11 cellular contexts compared by ENCODE assay signal in the genomic region with DNA sequence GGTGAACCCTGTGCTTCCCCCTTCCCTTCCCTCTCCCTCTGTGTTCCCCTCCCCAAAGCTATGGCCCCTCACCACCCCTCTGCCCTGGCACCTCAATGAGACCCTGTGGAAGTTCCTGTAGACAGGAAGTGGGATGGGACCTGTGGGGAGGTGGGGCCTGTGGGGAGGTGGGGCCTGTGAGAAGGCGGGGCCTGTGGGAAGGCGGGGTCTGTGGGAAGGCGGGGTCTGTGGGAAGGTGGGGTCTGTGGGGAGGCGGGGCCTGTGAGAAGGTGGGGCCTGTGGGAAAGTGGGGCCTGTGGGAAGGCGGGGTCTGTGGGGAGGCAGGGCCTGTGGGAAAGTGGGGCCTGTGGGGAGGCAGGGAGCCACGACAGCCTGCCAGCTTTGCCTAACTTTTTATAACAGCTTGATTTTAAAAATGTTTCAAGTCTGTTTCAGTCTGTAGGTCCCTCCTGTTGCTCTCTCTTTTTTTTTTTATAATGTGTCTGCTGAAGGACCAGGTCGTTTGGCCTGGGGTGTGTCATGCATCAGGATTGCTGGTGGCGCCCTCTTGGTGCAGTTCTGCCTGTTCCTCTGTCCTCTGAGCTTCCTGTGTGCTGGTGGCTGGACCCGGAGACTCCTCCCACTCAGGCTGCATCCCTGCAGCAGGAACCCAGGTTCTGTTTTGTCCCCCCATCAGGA.
DNase-seq lines count a peak whose midpoint lies in the region; ATAC-seq and TF ChIP-seq lines count a peak whose summit lies in the region.
"Had no signal": no experiment of that assay in that cellular context is flagged by ENCODE, and none has a peak within 500 bp of the region (broad histone marks: within the 10 kb centered on the region; RNA-seq: fewer than 3 reads in every experiment).

No MANE protein-coding gene starts in this region.

- H3K36me3 Mint-ChIP-seq in activated CD4-positive, alpha-beta T cell treated with anti-CD3 and anti-CD28 coated beads, Interleukin-2, amount 10 ng/mL, durations not matched to agents 7 days and 5 days (ENCODE audit: low read depth), result no peaks in the 10 kb centered on the region
- H3K36me3 Mint-ChIP-seq in natural killer cell, result no peaks in the 10 kb centered on the region

- no peak overlapping the region for H3K27ac Mint-ChIP-seq in activated CD4-positive, alpha-beta T cell treated with anti-CD3 and anti-CD28 coated beads, Interleukin-2, amount 10 ng/mL, durations not matched to agents 7 days and 5 days
- no peak overlapping the region for H3K27ac Mint-ChIP-seq in natural killer cell
- H3K27ac Mint-ChIP-seq: T-helper 1 cell treated with Interleukin-12 subunit alpha and Interleukin-12 subunit beta and Interleukin-4 antibody, amounts not matched to agents 30 μg/mL and 1 μg/mL, for 36 hours had no signal

- TF ChIP-seq CTCF in WERI-Rb-1 (IDR thresholded peaks at IDR 0.05; ENCODE audit: low read depth, low read length) (peak; percentile 58), natural killer cell (IDR thresholded peaks at IDR 0.05) (no peak), foreskin fibroblast (IDR thresholded peaks at IDR 0.05; ENCODE audit: low read depth, low read length) (no peak)

- H3K4me3 ChIP-seq in WERI-Rb-1 (ENCODE audit: low read depth, low read length), result no peak overlapping the region
- H3K4me3 ChIP-seq in foreskin fibroblast (ENCODE audit: low read depth in 1 of 2, low read length in 2 of 2), result no peak overlapping the region

- H3K27me3 ChIP-seq in WERI-Rb-1 (ENCODE audit: insufficient read depth, low read depth, severe bottlenecking), result no peaks in the 10 kb centered on the region

- H3K4me3 Mint-ChIP-seq in activated CD4-positive, alpha-beta T cell treated with anti-CD3 and anti-CD28 coated beads, Interleukin-2, amount 10 ng/mL, durations not matched to agents 7 days and 5 days, result no peak overlapping the region
- H3K4me3 Mint-ChIP-seq in natural killer cell, result no peak overlapping the region
- H3K4me3 Mint-ChIP-seq: T-helper 1 cell treated with Interleukin-12 subunit alpha and Interleukin-12 subunit beta and Interleukin-4 antibody, amounts not matched to agents 30 μg/mL and 1 μg/mL, for 36 hours had no signal

- no peaks in the 10 kb centered on the region for H3K36me3 ChIP-seq in WERI-Rb-1

- CTCF ChIA-PET in activated CD4-positive, alpha-beta T cell treated with anti-CD3 and anti-CD28 coated beads, Interleukin-2, amount 10 ng/mL, durations not matched to agents 7 days and 5 days (lab: Charles Lee), result interaction anchor here (0.6 to 1.1 kb wide), 3 partner anchors 15 to 245 kb away, joined by 3 read pairs; no protein-coding TSS in a partner anchor

- peaks cover 15% of the 10 kb centered on the region for H3K27me3 Mint-ChIP-seq in activated CD4-positive, alpha-beta T cell treated with anti-CD3 and anti-CD28 coated beads, Interleukin-2, amount 10 ng/mL, durations not matched to agents 7 days and 5 days
- peaks cover 12 to 17% of the 10 kb centered on the region in 2 donors for H3K27me3 Mint-ChIP-seq in natural killer cell (ENCODE audit: low read depth in 2 of 2)

- peaks cover 4% of the 10 kb centered on the region for H3K4me1 Mint-ChIP-seq in activated CD4-positive, alpha-beta T cell treated with anti-CD3 and anti-CD28 coated beads, Interleukin-2, amount 10 ng/mL, durations not matched to agents 7 days and 5 days
- H3K4me1 Mint-ChIP-seq in natural killer cell, result peaks cover 6 to 11% of the 10 kb centered on the region in 2 donors

- peaks cover 3% of the 10 kb centered on the region for H3K9me3 Mint-ChIP-seq in activated CD4-positive, alpha-beta T cell treated with anti-CD3 and anti-CD28 coated beads, Interleukin-2, amount 10 ng/mL, durations not matched to agents 7 days and 5 days
- no peaks in the 10 kb centered on the region for H3K9me3 Mint-ChIP-seq in natural killer cell
- H3K9me3 Mint-ChIP-seq: T-helper 1 cell treated with Interleukin-12 subunit alpha and Interleukin-12 subunit beta and Interleukin-4 antibody, amounts not matched to agents 30 μg/mL and 1 μg/mL, for 36 hours had no signal

- no peak overlapping the region for H3K27ac ChIP-seq in WERI-Rb-1

- ATAC-seq in natural killer cell (peak; percentile 30 to 81 (median 57)), GM21390 (IDR thresholded peaks at IDR 0.05; ENCODE audit: unreplicated experiment) (no peak)

- POLR2A ChIA-PET in activated CD4-positive, alpha-beta T cell treated with anti-CD3 and anti-CD28 coated beads, Interleukin-2, amount 10 ng/mL, durations not matched to agents 7 days and 5 days (lab: Charles Lee), result no interaction called here

- intact Hi-C loops in natural killer cell (cut with micrococcal nuclease), result no loop called here

- H3K9me3 ChIP-seq in WERI-Rb-1 (ENCODE audit: severe bottlenecking), result no peaks in the 10 kb centered on the region

- DNase-seq in activated CD4-positive, alpha-beta T cell treated with anti-CD3 and anti-CD28 coated beads, Interleukin-2, amount 50 U/mL, for 48 hours, result peak; percentile 26 to 28
- DNase-seq in activated CD4-positive, alpha-beta T cell treated with anti-CD3 and anti-CD28 coated beads, Interleukin-2, amount 10 ng/mL, durations not matched to agents 7 days and 5 days, result no peak
- DNase-seq in HK-2 (ENCODE audit: unreplicated experiment) (peak; percentile 35), WERI-Rb-1 (peak; percentile 58), natural killer cell (no peak), NCI-H128 (lab: John Stamatoyannopoulos, UW; ENCODE audit: unreplicated experiment) (no peak), foreskin fibroblast (no peak)
- DNase-seq: NCI-H1436; stimulated activated CD4-positive, alpha-beta T cell treated with anti-CD3 and anti-CD28 coated beads, Interleukin-2, amount 100 ng/mL, for 48 hours had no signal

Comparison
In these comparisons a context has a peak if more than half of its experiments do, and no peak if none do; other contexts are left out.
1. DNase-seq: peak in activated CD4-positive, alpha-beta T cell treated with anti-CD3 and anti-CD28 coated beads, Interleukin-2, amount 50 U/mL, for 48 hours (2 of 2), HK-2 (single experiment) and WERI-Rb-1 (single experiment); none in activated CD4-positive, alpha-beta T cell treated with anti-CD3 and anti-CD28 coated beads, Interleukin-2, amount 10 ng/mL, durations not matched to agents 7 days and 5 days (single experiment), natural killer cell (single experiment), NCI-H128 (single experiment) and foreskin fibroblast (0 of 2).